ENCODE assay signal across 1 cellular context in the genomic region with DNA sequence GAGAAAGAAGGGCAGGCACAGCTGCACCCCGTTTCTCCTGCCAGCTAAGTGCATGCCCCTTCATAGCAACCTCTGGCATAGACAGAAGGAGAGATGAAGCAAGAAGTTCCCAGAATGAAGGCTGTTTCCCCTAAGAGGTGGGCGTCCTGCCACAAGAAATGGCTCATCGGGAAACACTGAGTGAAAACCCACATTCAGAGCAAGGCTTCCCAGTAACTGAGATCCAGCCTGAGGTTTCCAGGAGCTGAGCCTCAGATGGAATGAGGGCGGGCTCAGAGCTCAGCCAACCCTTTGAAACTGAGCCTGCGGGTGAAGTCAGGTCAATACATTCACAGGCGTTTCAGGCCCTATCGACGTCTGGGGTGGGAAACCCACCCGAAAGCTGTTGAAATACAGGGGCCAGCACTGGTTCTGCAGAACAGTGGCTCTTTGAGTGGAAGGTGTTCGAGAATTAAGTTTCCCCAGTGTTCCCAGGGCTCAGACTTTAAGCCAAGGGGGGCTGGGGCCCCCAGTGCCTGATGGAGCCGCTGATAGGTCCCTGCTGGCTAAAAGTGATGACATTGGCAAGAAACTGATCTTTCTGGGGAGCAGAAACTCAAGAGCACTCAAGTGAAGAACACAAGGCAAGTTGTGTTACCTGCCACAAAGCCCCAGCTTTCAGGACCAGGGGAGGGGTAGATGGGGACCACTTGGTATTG.
A peak's percentile ranks its signal among the peaks of the same experiment; 100 is the strongest.
TF ChIP-seq lines count a peak whose summit lies in the region.

No MANE protein-coding gene starts in this region.

TF ChIP-seq in HepG2, 621 proteins besides CTCF, POLR2A, EP300 and RAD21 (continued from another document):
- 0 out of 2 replicates have a peak, but pooled peaks have one; percentile 15 for TF ChIP-seq DNMT1 (CRISPR knock-in tag; IDR thresholded peaks at IDR 0.05)
- peak; percentile 49; the same call in 1 of the 2 replicates for TF ChIP-seq POLR2AphosphoS5 (IDR thresholded peaks at IDR 0.05; ENCODE audit: low read depth, low read length)
- TF ChIP-seq, protein P1, sequence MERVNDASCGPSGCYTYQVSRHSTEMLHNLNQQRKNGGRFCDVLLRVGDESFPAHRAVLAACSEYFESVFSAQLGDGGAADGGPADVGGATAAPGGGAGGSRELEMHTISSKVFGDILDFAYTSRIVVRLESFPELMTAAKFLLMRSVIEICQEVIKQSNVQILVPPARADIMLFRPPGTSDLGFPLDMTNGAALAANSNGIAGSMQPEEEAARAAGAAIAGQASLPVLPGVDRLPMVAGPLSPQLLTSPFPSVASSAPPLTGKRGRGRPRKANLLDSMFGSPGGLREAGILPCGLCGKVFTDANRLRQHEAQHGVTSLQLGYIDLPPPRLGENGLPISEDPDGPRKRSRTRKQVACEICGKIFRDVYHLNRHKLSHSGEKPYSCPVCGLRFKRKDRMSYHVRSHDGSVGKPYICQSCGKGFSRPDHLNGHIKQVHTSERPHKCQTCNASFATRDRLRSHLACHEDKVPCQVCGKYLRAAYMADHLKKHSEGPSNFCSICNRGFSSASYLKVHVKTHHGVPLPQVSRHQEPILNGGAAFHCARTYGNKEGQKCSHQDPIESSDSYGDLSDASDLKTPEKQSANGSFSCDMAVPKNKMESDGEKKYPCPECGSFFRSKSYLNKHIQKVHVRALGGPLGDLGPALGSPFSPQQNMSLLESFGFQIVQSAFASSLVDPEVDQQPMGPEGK (CRISPR knock-in tag; IDR thresholded peaks at IDR 0.05): peak; percentile 36; the same call in 1 of the 2 replicates
- TF ChIP-seq NR2F6 (IDR thresholded peaks at IDR 0.05): 0 out of 2 replicates have a peak, but pooled peaks have one; percentile 11
- no peak; the same call in 1 of the 2 replicates for TF ChIP-seq NR2F6 (CRISPR knock-in tag; IDR thresholded peaks at IDR 0.05)
- peak; percentile 28; the same call in 1 of the 2 replicates for TF ChIP-seq ZNF619 (CRISPR knock-in tag; IDR thresholded peaks at IDR 0.05)
- TF ChIP-seq, protein P2, sequence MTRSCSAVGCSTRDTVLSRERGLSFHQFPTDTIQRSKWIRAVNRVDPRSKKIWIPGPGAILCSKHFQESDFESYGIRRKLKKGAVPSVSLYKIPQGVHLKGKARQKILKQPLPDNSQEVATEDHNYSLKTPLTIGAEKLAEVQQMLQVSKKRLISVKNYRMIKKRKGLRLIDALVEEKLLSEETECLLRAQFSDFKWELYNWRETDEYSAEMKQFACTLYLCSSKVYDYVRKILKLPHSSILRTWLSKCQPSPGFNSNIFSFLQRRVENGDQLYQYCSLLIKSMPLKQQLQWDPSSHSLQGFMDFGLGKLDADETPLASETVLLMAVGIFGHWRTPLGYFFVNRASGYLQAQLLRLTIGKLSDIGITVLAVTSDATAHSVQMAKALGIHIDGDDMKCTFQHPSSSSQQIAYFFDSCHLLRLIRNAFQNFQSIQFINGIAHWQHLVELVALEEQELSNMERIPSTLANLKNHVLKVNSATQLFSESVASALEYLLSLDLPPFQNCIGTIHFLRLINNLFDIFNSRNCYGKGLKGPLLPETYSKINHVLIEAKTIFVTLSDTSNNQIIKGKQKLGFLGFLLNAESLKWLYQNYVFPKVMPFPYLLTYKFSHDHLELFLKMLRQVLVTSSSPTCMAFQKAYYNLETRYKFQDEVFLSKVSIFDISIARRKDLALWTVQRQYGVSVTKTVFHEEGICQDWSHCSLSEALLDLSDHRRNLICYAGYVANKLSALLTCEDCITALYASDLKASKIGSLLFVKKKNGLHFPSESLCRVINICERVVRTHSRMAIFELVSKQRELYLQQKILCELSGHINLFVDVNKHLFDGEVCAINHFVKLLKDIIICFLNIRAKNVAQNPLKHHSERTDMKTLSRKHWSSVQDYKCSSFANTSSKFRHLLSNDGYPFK (CRISPR knock-in tag; IDR thresholded peaks at IDR 0.05; ENCODE audit: borderline replicate concordance): peak; percentile 40; the same call in 1 of the 2 replicates
- TF ChIP-seq ZBTB7B (CRISPR knock-in tag; IDR thresholded peaks at IDR 0.05): 0 out of 2 replicates have a peak, but pooled peaks have one; percentile 28
- TF ChIP-seq, protein P3, sequence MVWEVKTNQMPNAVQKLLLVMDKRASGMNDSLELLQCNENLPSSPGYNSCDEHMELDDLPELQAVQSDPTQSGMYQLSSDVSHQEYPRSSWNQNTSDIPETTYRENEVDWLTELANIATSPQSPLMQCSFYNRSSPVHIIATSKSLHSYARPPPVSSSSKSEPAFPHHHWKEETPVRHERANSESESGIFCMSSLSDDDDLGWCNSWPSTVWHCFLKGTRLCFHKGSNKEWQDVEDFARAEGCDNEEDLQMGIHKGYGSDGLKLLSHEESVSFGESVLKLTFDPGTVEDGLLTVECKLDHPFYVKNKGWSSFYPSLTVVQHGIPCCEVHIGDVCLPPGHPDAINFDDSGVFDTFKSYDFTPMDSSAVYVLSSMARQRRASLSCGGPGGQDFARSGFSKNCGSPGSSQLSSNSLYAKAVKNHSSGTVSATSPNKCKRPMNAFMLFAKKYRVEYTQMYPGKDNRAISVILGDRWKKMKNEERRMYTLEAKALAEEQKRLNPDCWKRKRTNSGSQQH (CRISPR knock-in tag; IDR thresholded peaks at IDR 0.05; ENCODE audit: low read depth): no peak
- TF ChIP-seq HMG20A (CRISPR knock-in tag; IDR thresholded peaks at IDR 0.05; ENCODE audit: borderline replicate concordance): peak; percentile 19; the same call in 1 of the 2 replicates
- no peak for TF ChIP-seq ZNF12 (CRISPR knock-in tag; IDR thresholded peaks at IDR 0.05)
- peak; percentile 32; the same call in 1 of the 2 replicates for TF ChIP-seq RARA (CRISPR knock-in tag; IDR thresholded peaks at IDR 0.05)
- TF ChIP-seq RXRB (CRISPR knock-in tag; IDR thresholded peaks at IDR 0.05; ENCODE audit: borderline replicate concordance): peak; percentile 72; the same call in 1 of the 2 replicates
- 0 out of 2 replicates have a peak, but pooled peaks have one; percentile 15 for TF ChIP-seq GATAD2A (CRISPR knock-in tag; IDR thresholded peaks at IDR 0.05)
- TF ChIP-seq, protein P4, sequence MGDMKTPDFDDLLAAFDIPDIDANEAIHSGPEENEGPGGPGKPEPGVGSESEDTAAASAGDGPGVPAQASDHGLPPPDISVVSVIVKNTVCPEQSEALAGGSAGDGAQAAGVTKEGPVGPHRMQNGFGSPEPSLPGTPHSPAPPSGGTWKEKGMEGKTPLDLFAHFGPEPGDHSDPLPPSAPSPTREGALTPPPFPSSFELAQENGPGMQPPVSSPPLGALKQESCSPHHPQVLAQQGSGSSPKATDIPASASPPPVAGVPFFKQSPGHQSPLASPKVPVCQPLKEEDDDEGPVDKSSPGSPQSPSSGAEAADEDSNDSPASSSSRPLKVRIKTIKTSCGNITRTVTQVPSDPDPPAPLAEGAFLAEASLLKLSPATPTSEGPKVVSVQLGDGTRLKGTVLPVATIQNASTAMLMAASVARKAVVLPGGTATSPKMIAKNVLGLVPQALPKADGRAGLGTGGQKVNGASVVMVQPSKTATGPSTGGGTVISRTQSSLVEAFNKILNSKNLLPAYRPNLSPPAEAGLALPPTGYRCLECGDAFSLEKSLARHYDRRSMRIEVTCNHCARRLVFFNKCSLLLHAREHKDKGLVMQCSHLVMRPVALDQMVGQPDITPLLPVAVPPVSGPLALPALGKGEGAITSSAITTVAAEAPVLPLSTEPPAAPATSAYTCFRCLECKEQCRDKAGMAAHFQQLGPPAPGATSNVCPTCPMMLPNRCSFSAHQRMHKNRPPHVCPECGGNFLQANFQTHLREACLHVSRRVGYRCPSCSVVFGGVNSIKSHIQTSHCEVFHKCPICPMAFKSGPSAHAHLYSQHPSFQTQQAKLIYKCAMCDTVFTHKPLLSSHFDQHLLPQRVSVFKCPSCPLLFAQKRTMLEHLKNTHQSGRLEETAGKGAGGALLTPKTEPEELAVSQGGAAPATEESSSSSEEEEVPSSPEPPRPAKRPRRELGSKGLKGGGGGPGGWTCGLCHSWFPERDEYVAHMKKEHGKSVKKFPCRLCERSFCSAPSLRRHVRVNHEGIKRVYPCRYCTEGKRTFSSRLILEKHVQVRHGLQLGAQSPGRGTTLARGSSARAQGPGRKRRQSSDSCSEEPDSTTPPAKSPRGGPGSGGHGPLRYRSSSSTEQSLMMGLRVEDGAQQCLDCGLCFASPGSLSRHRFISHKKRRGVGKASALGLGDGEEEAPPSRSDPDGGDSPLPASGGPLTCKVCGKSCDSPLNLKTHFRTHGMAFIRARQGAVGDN (CRISPR knock-in tag; IDR thresholded peaks at IDR 0.05): peak; percentile 56
- TF ChIP-seq BCL6 (CRISPR knock-in tag; IDR thresholded peaks at IDR 0.05): peak; percentile 48
- TF ChIP-seq MED1 (CRISPR knock-in tag; IDR thresholded peaks at IDR 0.05): 0 out of 2 replicates have a peak, but pooled peaks have one; percentile 25
- TF ChIP-seq SP4 (CRISPR knock-in tag; IDR thresholded peaks at IDR 0.05): no peak
- TF ChIP-seq SIX4 (CRISPR knock-in tag; IDR thresholded peaks at IDR 0.05): peak; percentile 41; the same call in 1 of the 2 replicates
- TF ChIP-seq ZNF709 (CRISPR knock-in tag; IDR thresholded peaks at IDR 0.05): no peak
- TF ChIP-seq, protein P5, sequence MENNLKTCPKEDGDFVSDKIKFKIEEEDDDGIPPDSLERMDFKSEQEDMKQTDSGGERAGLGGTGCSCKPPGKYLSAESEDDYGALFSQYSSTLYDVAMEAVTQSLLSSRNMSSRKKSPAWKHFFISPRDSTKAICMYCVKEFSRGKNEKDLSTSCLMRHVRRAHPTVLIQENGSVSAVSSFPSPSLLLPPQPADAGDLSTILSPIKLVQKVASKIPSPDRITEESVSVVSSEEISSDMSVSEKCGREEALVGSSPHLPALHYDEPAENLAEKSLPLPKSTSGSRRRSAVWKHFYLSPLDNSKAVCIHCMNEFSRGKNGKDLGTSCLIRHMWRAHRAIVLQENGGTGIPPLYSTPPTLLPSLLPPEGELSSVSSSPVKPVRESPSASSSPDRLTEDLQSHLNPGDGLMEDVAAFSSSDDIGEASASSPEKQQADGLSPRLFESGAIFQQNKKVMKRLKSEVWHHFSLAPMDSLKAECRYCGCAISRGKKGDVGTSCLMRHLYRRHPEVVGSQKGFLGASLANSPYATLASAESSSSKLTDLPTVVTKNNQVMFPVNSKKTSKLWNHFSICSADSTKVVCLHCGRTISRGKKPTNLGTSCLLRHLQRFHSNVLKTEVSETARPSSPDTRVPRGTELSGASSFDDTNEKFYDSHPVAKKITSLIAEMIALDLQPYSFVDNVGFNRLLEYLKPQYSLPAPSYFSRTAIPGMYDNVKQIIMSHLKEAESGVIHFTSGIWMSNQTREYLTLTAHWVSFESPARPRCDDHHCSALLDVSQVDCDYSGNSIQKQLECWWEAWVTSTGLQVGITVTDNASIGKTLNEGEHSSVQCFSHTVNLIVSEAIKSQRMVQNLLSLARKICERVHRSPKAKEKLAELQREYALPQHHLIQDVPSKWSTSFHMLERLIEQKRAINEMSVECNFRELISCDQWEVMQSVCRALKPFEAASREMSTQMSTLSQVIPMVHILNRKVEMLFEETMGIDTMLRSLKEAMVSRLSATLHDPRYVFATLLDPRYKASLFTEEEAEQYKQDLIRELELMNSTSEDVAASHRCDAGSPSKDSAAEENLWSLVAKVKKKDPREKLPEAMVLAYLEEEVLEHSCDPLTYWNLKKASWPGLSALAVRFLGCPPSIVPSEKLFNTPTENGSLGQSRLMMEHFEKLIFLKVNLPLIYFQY (CRISPR knock-in tag; IDR thresholded peaks at IDR 0.05; ENCODE audit: borderline replicate concordance): peak; percentile 20; the same call in 1 of the 2 replicates
- TF ChIP-seq, protein P6, sequence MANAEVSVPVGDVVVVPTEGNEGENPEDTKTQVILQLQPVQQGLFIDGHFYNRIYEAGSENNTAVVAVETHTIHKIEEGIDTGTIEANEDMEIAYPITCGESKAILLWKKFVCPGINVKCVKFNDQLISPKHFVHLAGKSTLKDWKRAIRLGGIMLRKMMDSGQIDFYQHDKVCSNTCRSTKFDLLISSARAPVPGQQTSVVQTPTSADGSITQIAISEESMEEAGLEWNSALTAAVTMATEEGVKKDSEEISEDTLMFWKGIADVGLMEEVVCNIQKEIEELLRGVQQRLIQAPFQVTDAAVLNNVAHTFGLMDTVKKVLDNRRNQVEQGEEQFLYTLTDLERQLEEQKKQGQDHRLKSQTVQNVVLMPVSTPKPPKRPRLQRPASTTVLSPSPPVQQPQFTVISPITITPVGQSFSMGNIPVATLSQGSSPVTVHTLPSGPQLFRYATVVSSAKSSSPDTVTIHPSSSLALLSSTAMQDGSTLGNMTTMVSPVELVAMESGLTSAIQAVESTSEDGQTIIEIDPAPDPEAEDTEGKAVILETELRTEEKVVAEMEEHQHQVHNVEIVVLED (CRISPR knock-in tag; IDR thresholded peaks at IDR 0.05; ENCODE audit: borderline replicate concordance): 0 out of 2 replicates have a peak, but pooled peaks have one; percentile 13
- TF ChIP-seq, protein P7, sequence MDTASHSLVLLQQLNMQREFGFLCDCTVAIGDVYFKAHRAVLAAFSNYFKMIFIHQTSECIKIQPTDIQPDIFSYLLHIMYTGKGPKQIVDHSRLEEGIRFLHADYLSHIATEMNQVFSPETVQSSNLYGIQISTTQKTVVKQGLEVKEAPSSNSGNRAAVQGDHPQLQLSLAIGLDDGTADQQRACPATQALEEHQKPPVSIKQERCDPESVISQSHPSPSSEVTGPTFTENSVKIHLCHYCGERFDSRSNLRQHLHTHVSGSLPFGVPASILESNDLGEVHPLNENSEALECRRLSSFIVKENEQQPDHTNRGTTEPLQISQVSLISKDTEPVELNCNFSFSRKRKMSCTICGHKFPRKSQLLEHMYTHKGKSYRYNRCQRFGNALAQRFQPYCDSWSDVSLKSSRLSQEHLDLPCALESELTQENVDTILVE (CRISPR knock-in tag; IDR thresholded peaks at IDR 0.05): no peak
